10 cellular contexts compared by ENCODE assay signal in genomic region chr5:74643160-74643562, GRCh38. TPM values are rescaled to one million over a fixed set of nuclear protein-coding genes. Genes with fewer than 3 reads are reported as not detected.
DNase-seq lines count a peak whose midpoint lies in the region; FAIRE-seq and TF ChIP-seq lines count a peak whose summit lies in the region.
"Had no signal": no experiment of that assay in that cellular context is flagged by ENCODE, and none has a peak within 500 bp of the region (broad histone marks: within the 10 kb centered on the region; RNA-seq: fewer than 3 reads in every experiment).

No MANE protein-coding gene starts in this region.

- H3K9me3 ChIP-seq in spleen = no peaks in the 10 kb centered on the region
- H3K9me3 ChIP-seq in prostate gland = no peaks in the 10 kb centered on the region

- H3K4me3 ChIP-seq in HL-60 (replicated peaks; ENCODE audit: insufficient read depth, low read length) (no peak overlapping the region), spleen (no peak overlapping the region), prostate gland (no peak overlapping the region)

- H3K27ac ChIP-seq in HL-60 (replicated peaks) (no peak overlapping the region), spleen (peak overlapping the region in 7 of 8 donors; percentile 84 to 98 (median 92)), prostate gland (no peak overlapping the region)

- FAIRE-seq in GM12891 (lab: Jason Lieb, UNC) = no peak

- intact Hi-C loops in spleen (cut with DNase I; ENCODE audit: low total_unique reads) (loop anchor here (10.0 kb wide), 2 partner anchors 248 to 608 kb away; no protein-coding TSS in a partner anchor), prostate gland (cut with DNase I) (loop anchor here (5.0 kb wide), 1 partner anchor 611 kb away; no protein-coding TSS in a partner anchor)

- DNase-seq in HL-60 (ENCODE audit: low read depth in 1 of 2, low spot score in 1 of 2) (peak; percentile 44 to 52), SW480 (ENCODE audit: low spot score) (peak; percentile 52), foreskin melanocyte (peak; percentile 74), spleen (no peak), prostate gland (ENCODE audit: low spot score) (no peak), GM12891 (ENCODE audit: insufficient read length, low spot score) (no peak)
- no peak for DNase-seq in activated T-cell treated with anti-CD3 and anti-CD28 coated beads, Interleukin-2, amount 50 U/mL, for 48 hours
- DNase-seq: activated naive CD4-positive, alpha-beta T cell treated with anti-CD3 and anti-CD28 coated beads, Interleukin-2, amount 50 U/mL, for 16 hours; hypothalamus; NCI-H1092 treated with DMSO at 0.1 percent for 48 hours had no signal

- no peak for TF ChIP-seq POLR2A in spleen (IDR thresholded peaks at IDR 0.05)
- TF ChIP-seq POLR2A in prostate gland (IDR thresholded peaks at IDR 0.05) = no peak
- no peak for TF ChIP-seq POLR2A in GM12891 (IDR thresholded peaks at IDR 0.05; ENCODE audit: low read depth, low read length)

- no peaks in the 10 kb centered on the region for H3K36me3 ChIP-seq in spleen
- H3K36me3 ChIP-seq in prostate gland = no peaks in the 10 kb centered on the region

- H3K4me1 ChIP-seq in spleen = peaks cover 11 to 62% (median 51%) of the 10 kb centered on the region in 6 donors
- H3K4me1 ChIP-seq in prostate gland (replicated peaks) = peaks cover 4% of the 10 kb centered on the region

- 27 to 71% (median 37%) methylated on average over 4 of the region's 4 CpGs for WGBS in spleen, 5 donors
- WGBS in prostate gland = 68% methylated on average over 4 of the region's 4 CpGs

- TF ChIP-seq CTCF in HL-60 (IDR thresholded peaks at IDR 0.05; ENCODE audit: insufficient read depth, low read length) (no peak), spleen (IDR thresholded peaks at IDR 0.05 in 8 of 11, conservative IDR thresholded peaks at IDR 0.05 in 3 of 11) (no peak), prostate gland (IDR thresholded peaks at IDR 0.05) (no peak)

- H3K27me3 ChIP-seq in HL-60 (ENCODE audit: insufficient read depth, poor library complexity, severe bottlenecking) (no peaks in the 10 kb centered on the region), spleen (replicated peaks in 1 of 7) (peaks cover 0 to 19% (median 0%) of the 10 kb centered on the region in 7 donors), prostate gland (replicated peaks; ENCODE audit: insufficient read depth) (no peaks in the 10 kb centered on the region)

TF ChIP-seq in GM12891, 5 proteins besides CTCF, POLR2A, EP300 and RAD21:
- TF ChIP-seq TAF1 (IDR thresholded peaks at IDR 0.05; ENCODE audit: low read depth, low read length) = no peak
- TF ChIP-seq POLR2AphosphoS5 (IDR thresholded peaks at IDR 0.05; ENCODE audit: low read depth, low read length) = no peak
- no peak for TF ChIP-seq PAX5 (IDR thresholded peaks at IDR 0.05; ENCODE audit: insufficient read depth, low read length, severe bottlenecking)
- TF ChIP-seq SPI1 (IDR thresholded peaks at IDR 0.05; ENCODE audit: low read depth, low read length) = no peak
- TF ChIP-seq POU2F2 (IDR thresholded peaks at IDR 0.05; ENCODE audit: low read depth, low read length) = no peak
TF ChIP-seq in GM12891: peak in this region for 0.

RNA-seq across cellular contexts. Expression of gene ENC1, which starts 2.6 kb away (rescaled TPM):
- 10 to 100 TPM in 6 of 7 donors, 1 to 10 TPM in 1; 5.4 to 19.5 (median 13.5) TPM for total RNA-seq in spleen
- 10 to 100 TPM in 1 of 3 donors, 1 to 10 TPM in 2; 3.8 to 10.0 (median 7.4) TPM for polyA plus RNA-seq in spleen
- 100 to 1,000 TPM in 1 of 2 donors, 10 to 100 TPM in 1; 78.1 to 103 TPM for total RNA-seq in prostate gland
- 9.9 TPM for polyA plus RNA-seq in GM12891 (2012; ENCODE audit: low read depth, missing spikeins)

RNA-seq across cellular contexts. Expression of gene HEXB, which starts 41.9 kb away (rescaled TPM):
- total RNA-seq in spleen = 100 to 1,000 TPM in 3 of 7 donors, 10 to 100 TPM in 4; 69.1 to 119 (median 94.3) TPM
- polyA plus RNA-seq in spleen = 10 to 100 TPM; 61.9 to 77.4 (median 70.8) TPM
- 100 to 1,000 TPM; 149 to 178 TPM for total RNA-seq in prostate gland
- 38.1 TPM for polyA plus RNA-seq in GM12891 (2012; ENCODE audit: low read depth, missing spikeins)

Comparison
In these comparisons a context has a peak if more than half of its experiments do, and no peak if none do; other contexts are left out.
1. DNase-seq: peak in HL-60 (2 of 2), SW480 (single experiment) and foreskin melanocyte (single experiment); none in spleen (single experiment), activated T-cell treated with anti-CD3 and anti-CD28 coated beads, Interleukin-2, amount 50 U/mL, for 48 hours (0 of 2), prostate gland (single experiment) and GM12891 (single experiment).
2. H3K27ac ChIP-seq: peak in spleen (7 of 8); none in HL-60 (single experiment) and prostate gland (0 of 2).